Comparison of ENCODE assay signal across 7 cellular contexts in the genomic region with DNA sequence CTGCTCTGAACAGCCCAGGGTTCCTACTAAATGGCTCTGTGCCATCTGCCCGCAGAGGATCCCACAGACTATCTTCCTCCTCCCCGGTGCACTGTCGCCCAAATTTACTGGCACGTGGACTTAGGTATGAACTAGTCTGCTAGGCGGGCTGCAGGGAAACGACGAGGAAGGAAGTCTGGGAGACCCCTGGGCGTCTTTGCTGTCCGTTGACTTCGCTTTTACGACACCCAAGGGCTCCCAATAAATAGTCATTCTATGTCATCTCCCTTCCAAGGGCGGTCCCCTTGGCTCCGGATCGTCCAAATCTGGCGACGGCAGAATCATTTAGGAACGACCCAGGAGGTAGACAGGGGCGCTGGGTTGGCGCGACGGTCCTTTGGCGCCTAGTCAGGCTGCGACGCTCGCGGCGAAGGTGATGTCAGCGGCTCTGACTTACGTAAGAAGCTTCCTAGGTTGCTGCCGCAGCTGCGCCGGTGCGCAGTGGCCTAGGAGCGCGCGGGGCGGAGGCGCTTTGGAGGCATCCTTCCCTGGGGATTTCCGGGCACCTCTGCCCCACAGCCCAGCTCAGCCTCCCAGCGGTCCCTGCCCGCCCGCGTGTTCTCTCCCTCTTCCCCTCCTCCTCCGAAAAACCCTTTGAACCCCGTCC. TPM values are rescaled to one million over a fixed set of nuclear protein-coding genes. Genes with fewer than 3 reads are reported as not detected.
DNase-seq lines count a peak whose midpoint lies in the region; ATAC-seq and TF ChIP-seq lines count a peak whose summit lies in the region.

No MANE protein-coding gene starts in this region.

- H3K4me3 ChIP-seq in HEK293 (ENCODE audit: low read depth, low read length) = peak overlapping the region; percentile 60
- no peak overlapping the region for H3K4me3 ChIP-seq in naive thymus-derived CD4-positive, alpha-beta T cell (ENCODE audit: low read length)

- POLR2A ChIA-PET in HEK293 (lab: Yijun Ruan, JAX) = no interaction called here
- POLR2A ChIA-PET in naive thymus-derived CD4-positive, alpha-beta T cell (lab: Charles Lee) = no interaction called here

- no peaks in the 10 kb centered on the region for H3K4me1 ChIP-seq in HEK293 (ENCODE audit: control insufficient read depth, insufficient read depth, low read length)
- no peaks in the 10 kb centered on the region for H3K4me1 ChIP-seq in naive thymus-derived CD4-positive, alpha-beta T cell (ENCODE audit: control insufficient read depth in 2 of 2, insufficient read depth in 2 of 2, low read length in 2 of 2)

- peak overlapping the region; percentile 77; the same call in 1 of the 2 replicates for H3K27ac ChIP-seq in HEK293 (ENCODE audit: extremely low read depth, low read depth, low read length)
- no peak overlapping the region for H3K27ac ChIP-seq in naive thymus-derived CD4-positive, alpha-beta T cell (ENCODE audit: low read depth, low read length)

- CTCF ChIA-PET in HEK293 (lab: Yijun Ruan, JAX) = interaction anchor here (0.7 to 1.4 kb wide), 2 partner anchors 125 to 136 kb away, joined by 4 read pairs; no protein-coding TSS in a partner anchor
- CTCF ChIA-PET in naive thymus-derived CD4-positive, alpha-beta T cell (lab: Charles Lee) = no interaction called here

- no peak overlapping the region for H3K27ac Mint-ChIP-seq in endothelial cell (ENCODE audit: unreplicated experiment)
- no peak overlapping the region for H3K27ac Mint-ChIP-seq in neural crest cell (ENCODE audit: unreplicated experiment)
- no peak overlapping the region for H3K27ac Mint-ChIP-seq in naive thymus-derived CD4-positive, alpha-beta T cell

- H3K27me3 ChIP-seq in naive thymus-derived CD4-positive, alpha-beta T cell (ENCODE audit: control insufficient read depth in 2 of 2, insufficient read depth in 2 of 2, low read length in 2 of 2) = no peaks in the 10 kb centered on the region

- H3K36me3 ChIP-seq in HEK293 (ENCODE audit: control insufficient read depth in 2 of 2, insufficient read depth in 1 of 2, low read length in 2 of 2) = no peaks in the 10 kb centered on the region
- no peaks in the 10 kb centered on the region for H3K36me3 ChIP-seq in naive thymus-derived CD4-positive, alpha-beta T cell (ENCODE audit: control insufficient read depth in 2 of 3, insufficient read depth in 3 of 3, low read length in 3 of 3)

- H3K4me3 Mint-ChIP-seq in endothelial cell (ENCODE audit: unreplicated experiment) (peak overlapping the region; percentile 71), neural crest cell (peak overlapping the region; percentile 86)
- H3K4me3 Mint-ChIP-seq in naive thymus-derived CD4-positive, alpha-beta T cell = peak overlapping the region in 2 of 10 donors; percentile 21 to 59

- peaks cover 5% of the 10 kb centered on the region for H3K4me1 Mint-ChIP-seq in endothelial cell (ENCODE audit: unreplicated experiment)
- H3K4me1 Mint-ChIP-seq in neural crest cell = peaks cover 22% of the 10 kb centered on the region
- peaks cover 0 to 6% (median 5%) of the 10 kb centered on the region in 7 donors for H3K4me1 Mint-ChIP-seq in naive thymus-derived CD4-positive, alpha-beta T cell

- H3K27me3 Mint-ChIP-seq in endothelial cell (ENCODE audit: unreplicated experiment) (peaks cover 3% of the 10 kb centered on the region), neural crest cell (ENCODE audit: low read depth) (peaks cover 84% of the 10 kb centered on the region)
- peaks cover 10 to 47% (median 29%) of the 10 kb centered on the region in 5 donors for H3K27me3 Mint-ChIP-seq in naive thymus-derived CD4-positive, alpha-beta T cell

- 0 out of 2 replicates have a peak, but pooled peaks cover 2% of the 10 kb centered on the region for H3K9me3 ChIP-seq in HEK293 (ENCODE audit: control insufficient read depth, insufficient read depth, low read depth, low read length)
- no peaks in the 10 kb centered on the region for H3K9me3 ChIP-seq in naive thymus-derived CD4-positive, alpha-beta T cell (ENCODE audit: control insufficient read depth in 2 of 3, low read length in 3 of 3)

- DNase-seq in NCI-H69 (lab: John Stamatoyannopoulos, UW) (peak; percentile 88), endothelial cell (ENCODE audit: low spot score) (peak; percentile 25), neural crest cell (ENCODE audit: low read depth, low spot score) (peak; percentile 2)
- DNase-seq in naive thymus-derived CD4-positive, alpha-beta T cell = no peak

- H3K9me3 Mint-ChIP-seq in endothelial cell (ENCODE audit: unreplicated experiment) (no peaks in the 10 kb centered on the region), neural crest cell (peaks cover 12% of the 10 kb centered on the region)
- peaks cover 0 to 20% (median 3%) of the 10 kb centered on the region in 11 donors for H3K9me3 Mint-ChIP-seq in naive thymus-derived CD4-positive, alpha-beta T cell

- H3K36me3 Mint-ChIP-seq in endothelial cell (ENCODE audit: low read depth, unreplicated experiment) (no peaks in the 10 kb centered on the region), neural crest cell (ENCODE audit: low read depth) (peaks cover 12% of the 10 kb centered on the region)
- H3K36me3 Mint-ChIP-seq in naive thymus-derived CD4-positive, alpha-beta T cell = no peaks in the 10 kb centered on the region

- ATAC-seq in HG03159 (IDR thresholded peaks at IDR 0.05; ENCODE audit: unreplicated experiment) (no peak), GM19328 (IDR thresholded peaks at IDR 0.05; ENCODE audit: unreplicated experiment) (no peak)
- ATAC-seq in naive thymus-derived CD4-positive, alpha-beta T cell = no peak

- no peak for TF ChIP-seq CTCF in HEK293 (tag by site-specific recombination; IDR thresholded peaks at IDR 0.05)
- TF ChIP-seq CTCF in endothelial cell (IDR thresholded peaks at IDR 0.05; ENCODE audit: unreplicated experiment) = no peak
- TF ChIP-seq CTCF in neural crest cell (conservative IDR thresholded peaks at IDR 0.05) = no peak

- intact Hi-C loops in naive thymus-derived CD4-positive, alpha-beta T cell (cut with micrococcal nuclease) = no loop called here

TF ChIP-seq in HEK293, 187 proteins besides CTCF, POLR2A, EP300 and RAD21 (continues in another document):
- TF ChIP-seq, protein P1, sequence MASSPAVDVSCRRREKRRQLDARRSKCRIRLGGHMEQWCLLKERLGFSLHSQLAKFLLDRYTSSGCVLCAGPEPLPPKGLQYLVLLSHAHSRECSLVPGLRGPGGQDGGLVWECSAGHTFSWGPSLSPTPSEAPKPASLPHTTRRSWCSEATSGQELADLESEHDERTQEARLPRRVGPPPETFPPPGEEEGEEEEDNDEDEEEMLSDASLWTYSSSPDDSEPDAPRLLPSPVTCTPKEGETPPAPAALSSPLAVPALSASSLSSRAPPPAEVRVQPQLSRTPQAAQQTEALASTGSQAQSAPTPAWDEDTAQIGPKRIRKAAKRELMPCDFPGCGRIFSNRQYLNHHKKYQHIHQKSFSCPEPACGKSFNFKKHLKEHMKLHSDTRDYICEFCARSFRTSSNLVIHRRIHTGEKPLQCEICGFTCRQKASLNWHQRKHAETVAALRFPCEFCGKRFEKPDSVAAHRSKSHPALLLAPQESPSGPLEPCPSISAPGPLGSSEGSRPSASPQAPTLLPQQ (tag by site-specific recombination; IDR thresholded peaks at IDR 0.05) = 0 out of 2 replicates have a peak, but pooled peaks have one; percentile 11
- TF ChIP-seq KLF8 (tag by site-specific recombination; IDR thresholded peaks at IDR 0.05) = 0 out of 2 replicates have a peak, but pooled peaks have one; percentile 18
- peak; percentile 36; the same call in 1 of the 2 replicates for TF ChIP-seq ZIC2 (tag by site-specific recombination; IDR thresholded peaks at IDR 0.05)
- TF ChIP-seq, protein P2, sequence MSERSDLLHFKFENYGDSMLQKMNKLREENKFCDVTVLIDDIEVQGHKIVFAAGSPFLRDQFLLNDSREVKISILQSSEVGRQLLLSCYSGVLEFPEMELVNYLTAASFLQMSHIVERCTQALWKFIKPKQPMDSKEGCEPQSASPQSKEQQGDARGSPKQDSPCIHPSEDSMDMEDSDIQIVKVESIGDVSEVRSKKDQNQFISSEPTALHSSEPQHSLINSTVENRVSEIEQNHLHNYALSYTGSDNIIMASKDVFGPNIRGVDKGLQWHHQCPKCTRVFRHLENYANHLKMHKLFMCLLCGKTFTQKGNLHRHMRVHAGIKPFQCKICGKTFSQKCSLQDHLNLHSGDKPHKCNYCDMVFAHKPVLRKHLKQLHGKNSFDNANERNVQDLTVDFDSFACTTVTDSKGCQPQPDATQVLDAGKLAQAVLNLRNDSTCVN (tag by site-specific recombination; optimal IDR thresholded peaks at IDR 0.05) = peak; percentile 44
- TF ChIP-seq ZNF600 (tag by site-specific recombination; IDR thresholded peaks at IDR 0.05) = 0 out of 2 replicates have a peak, but pooled peaks have one; percentile 14
- no peak for TF ChIP-seq ZNF10 (tag by site-specific recombination; IDR thresholded peaks at IDR 0.05)
- TF ChIP-seq ZNF791 (tag by site-specific recombination; IDR thresholded peaks at IDR 0.05) = no peak
- TF ChIP-seq ZBTB20 (tag by site-specific recombination; IDR thresholded peaks at IDR 0.05) = no peak; the same call in 1 of the 2 replicates
- no peak for TF ChIP-seq SP7 (tag by site-specific recombination; IDR thresholded peaks at IDR 0.05)
- TF ChIP-seq ZFHX2 (tag by site-specific recombination; conservative IDR thresholded peaks at IDR 0.05) = no peak
- TF ChIP-seq ZBTB21 (tag by site-specific recombination; IDR thresholded peaks at IDR 0.05) = peak; percentile 74

RNA-seq across cellular contexts. Expression of a gene that starts 2.2 kb away (rescaled TPM):
- total RNA-seq in endothelial cell (ENCODE audit: unreplicated experiment) (5.3 TPM), neural crest cell (10.7 TPM in 2 replicates)
- total RNA-seq in naive thymus-derived CD4-positive, alpha-beta T cell = 1 to 10 TPM in 2 of 5 experiments, under 1 TPM in 3; 0.05 to 2.6 (median 0.51) TPM
- under 1 TPM in 1 of 2 donors, not detected in 1; 0.02 TPM for polyA plus RNA-seq in naive thymus-derived CD4-positive, alpha-beta T cell

Comparison
In these comparisons a context has a peak if more than half of its experiments do, and no peak if none do; other contexts are left out.
1. DNase-seq: peak in NCI-H69 (single experiment), endothelial cell (single experiment) and neural crest cell (single experiment); none in naive thymus-derived CD4-positive, alpha-beta T cell (0 of 9).